ENCODE assay signal across 26 cellular contexts in the genomic region with DNA sequence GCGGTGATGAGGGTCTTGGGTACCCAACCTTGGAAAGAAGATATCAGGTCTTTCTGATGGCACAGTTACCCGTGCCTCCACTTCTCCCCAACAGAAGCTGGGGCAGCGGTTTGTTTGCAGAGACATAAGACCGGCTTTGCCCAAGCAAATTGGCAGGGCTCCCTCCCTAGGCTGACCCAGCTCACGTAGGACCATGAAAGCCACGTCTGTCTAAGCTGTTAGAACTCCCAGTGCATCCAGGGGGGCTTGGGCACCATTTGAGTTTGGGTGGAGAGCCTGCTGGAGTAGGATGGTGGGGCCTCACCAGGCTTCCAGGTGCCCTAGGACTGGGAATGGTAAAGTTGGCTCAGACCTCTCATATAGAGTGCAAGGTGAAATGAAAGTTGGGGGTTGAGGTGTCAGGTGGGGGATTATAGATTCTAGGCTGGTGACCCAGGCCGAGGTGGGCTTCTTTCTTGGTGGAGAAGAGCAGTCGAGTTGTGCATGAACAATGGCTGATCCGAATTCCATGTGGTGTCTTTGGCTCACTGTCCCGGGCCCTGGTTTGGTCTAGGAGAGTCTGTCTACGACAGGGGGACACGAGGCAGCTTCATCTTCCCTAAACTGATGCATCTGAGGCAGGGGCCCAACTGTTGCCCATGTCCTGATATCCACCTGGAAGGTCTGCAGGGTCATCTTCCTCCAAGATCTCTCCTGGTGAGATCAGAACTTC. TPM values are rescaled to one million over a fixed set of nuclear protein-coding genes. Genes with fewer than 3 reads are reported as not detected.
A peak's percentile ranks its signal among the peaks of the same experiment; 100 is the strongest.
DNase-seq lines count a peak whose midpoint lies in the region; ATAC-seq and TF ChIP-seq lines count a peak whose summit lies in the region.
"Had no signal": no experiment of that assay in that cellular context is flagged by ENCODE, and none has a peak within 500 bp of the region (broad histone marks: within the 10 kb centered on the region; RNA-seq: fewer than 3 reads in every experiment).

No MANE protein-coding gene starts in this region.

- peaks cover 0 to 49% (median 10%) of the 10 kb centered on the region in 4 donors for H3K4me1 ChIP-seq in tibial nerve

- H3K4me3 Mint-ChIP-seq in activated CD4-positive, alpha-beta T cell treated with anti-CD3 and anti-CD28 coated beads, Interleukin-2, amount 10 ng/mL, durations not matched to agents 24 days and 14 days, result peak overlapping the region; percentile 12
- peak overlapping the region; percentile 65 for H3K4me3 Mint-ChIP-seq in activated T-helper 17 cell treated with anti-CD3 and anti-CD28 coated beads, Interleukin-2, amount 50 U/mL, for 72 hours
- peak overlapping the region in 6 of 10 donors; percentile 13 to 82 (median 24) for H3K4me3 Mint-ChIP-seq in naive thymus-derived CD8-positive, alpha-beta T cell

- H3K36me3 Mint-ChIP-seq in activated CD4-positive, alpha-beta T cell treated with anti-CD3 and anti-CD28 coated beads, Interleukin-2, amount 10 ng/mL, durations not matched to agents 24 days and 14 days (ENCODE audit: low read depth), result no peaks in the 10 kb centered on the region
- peaks cover 11% of the 10 kb centered on the region for H3K36me3 Mint-ChIP-seq in activated T-helper 17 cell treated with anti-CD3 and anti-CD28 coated beads, Interleukin-2, amount 50 U/mL, for 72 hours (ENCODE audit: low read depth)
- H3K36me3 Mint-ChIP-seq in naive thymus-derived CD8-positive, alpha-beta T cell, result peaks cover 0 to 3% (median 0%) of the 10 kb centered on the region in 3 donors
- H3K36me3 Mint-ChIP-seq: IgD-negative memory B cell had no signal

- DNase-seq in activated CD4-positive, alpha-beta T cell treated with anti-CD3 and anti-CD28 coated beads, Interleukin-2, amount 10 ng/mL, durations not matched to agents 24 days and 14 days, result no peak
- no peak for DNase-seq in activated CD4-positive, alpha-beta T cell treated with anti-CD3 and anti-CD28 coated beads, Interleukin-2, amount 50 U/mL, for 1 hour
- no peak for DNase-seq in naive thymus-derived CD8-positive, alpha-beta T cell
- no peak for DNase-seq in tibial nerve (ENCODE audit: low spot score in 2 of 2)
- no peak for DNase-seq in SHP77 treated with DMSO at 0.1 percent for 48 hours (lab: John Stamatoyannopoulos, UW)
- no peak for DNase-seq in DMS79 (lab: John Stamatoyannopoulos, UW)
- DNase-seq in activated effector memory CD4-positive, alpha-beta T cell treated with Interleukin-2 at 50 U/mL for 16 hours, result no peak
- DNase-seq: activated naive CD4-positive, alpha-beta T cell treated with Interleukin-2 at 50 U/mL for 16 hours; cerebellar nuclear complex; DMS 273 treated with DMSO at 0.1 percent for 48 hours; GDM1; mesenchymal stem cell; NCI-H1417; NCI-H524 treated with DMSO at 0.1 percent for 48 hours; nephron progenitor cell; stimulated activated CD4-positive, alpha-beta T cell treated with anti-CD3 and anti-CD28 coated beads, Interleukin-4, amount 100 ng/mL, for 1 hour; stimulated activated naive CD8-positive, alpha-beta T cell treated with anti-CD3 and anti-CD28 coated beads, Interleukin-15, amount 100 ng/mL, for 72 hours had no signal

- peaks cover 55% of the 10 kb centered on the region for H3K27me3 Mint-ChIP-seq in activated CD4-positive, alpha-beta T cell treated with anti-CD3 and anti-CD28 coated beads, Interleukin-2, amount 10 ng/mL, durations not matched to agents 24 days and 14 days
- H3K27me3 Mint-ChIP-seq in activated T-helper 17 cell treated with anti-CD3 and anti-CD28 coated beads, Interleukin-2, amount 50 U/mL, for 72 hours, result peaks cover 41% of the 10 kb centered on the region
- peaks cover 29 to 67% (median 47%) of the 10 kb centered on the region in 5 donors for H3K27me3 Mint-ChIP-seq in naive thymus-derived CD8-positive, alpha-beta T cell

- TF ChIP-seq EP300 in tibial nerve (IDR thresholded peaks at IDR 0.05), result peak in 1 of 2 donors; percentile 19

- H3K9me3 Mint-ChIP-seq in activated CD4-positive, alpha-beta T cell treated with anti-CD3 and anti-CD28 coated beads, Interleukin-2, amount 10 ng/mL, durations not matched to agents 24 days and 14 days, result no peaks in the 10 kb centered on the region
- no peaks in the 10 kb centered on the region for H3K9me3 Mint-ChIP-seq in activated T-helper 17 cell treated with anti-CD3 and anti-CD28 coated beads, Interleukin-2, amount 50 U/mL, for 72 hours
- H3K9me3 Mint-ChIP-seq in naive thymus-derived CD8-positive, alpha-beta T cell, result no peaks in the 10 kb centered on the region
- H3K9me3 Mint-ChIP-seq: nephron progenitor cell; stimulated activated naive CD8-positive, alpha-beta T cell treated with anti-CD3 and anti-CD28 coated beads, Interleukin-15, amount 100 ng/mL, for 72 hours had no signal

- peak overlapping the region; percentile 67 to 95 (median 82) for H3K27ac ChIP-seq in tibial nerve
- H3K27ac ChIP-seq: BLaER1, esophagus muscularis mucosa, gastroesophageal sphincter, HL-60, RWPE1 had no signal

- no peak for TF ChIP-seq CTCF in tibial nerve (IDR thresholded peaks at IDR 0.05)

- 44 to 68% methylated on average over 12 of the region's 12 CpGs for WGBS in tibial nerve, 2 donors

- peaks cover 11% of the 10 kb centered on the region for H3K4me1 Mint-ChIP-seq in activated CD4-positive, alpha-beta T cell treated with anti-CD3 and anti-CD28 coated beads, Interleukin-2, amount 10 ng/mL, durations not matched to agents 24 days and 14 days
- peaks cover 5% of the 10 kb centered on the region for H3K4me1 Mint-ChIP-seq in activated T-helper 17 cell treated with anti-CD3 and anti-CD28 coated beads, Interleukin-2, amount 50 U/mL, for 72 hours
- H3K4me1 Mint-ChIP-seq in naive thymus-derived CD8-positive, alpha-beta T cell, result peaks cover 8 to 18% (median 10%) of the 10 kb centered on the region in 4 donors

- H3K4me3 ChIP-seq in tibial nerve, result peak overlapping the region; percentile 15 to 79 (median 46)

- H3K9me3 ChIP-seq in tibial nerve, result no peaks in the 10 kb centered on the region
- H3K9me3 ChIP-seq: BLaER1, esophagus muscularis mucosa, gastroesophageal sphincter had no signal

- intact Hi-C loops in activated CD4-positive, alpha-beta T cell treated with anti-CD3 and anti-CD28 coated beads, Interleukin-2, amount 10 ng/mL, durations not matched to agents 24 days and 14 days (cut with micrococcal nuclease), result no loop called here

- no peak overlapping the region for H3K27ac Mint-ChIP-seq in activated CD4-positive, alpha-beta T cell treated with anti-CD3 and anti-CD28 coated beads, Interleukin-2, amount 10 ng/mL, durations not matched to agents 24 days and 14 days
- H3K27ac Mint-ChIP-seq in activated T-helper 17 cell treated with anti-CD3 and anti-CD28 coated beads, Interleukin-2, amount 50 U/mL, for 72 hours, result no peak overlapping the region
- no peak overlapping the region for H3K27ac Mint-ChIP-seq in naive thymus-derived CD8-positive, alpha-beta T cell
- H3K27ac Mint-ChIP-seq: nephron progenitor cell had no signal

- H3K27me3 ChIP-seq in tibial nerve, result peaks cover 0 to 50% of the 10 kb centered on the region in 2 donors

- POLR2A ChIA-PET in naive thymus-derived CD8-positive, alpha-beta T cell (lab: Charles Lee), result no interaction called here

- no peak for TF ChIP-seq POLR2A in tibial nerve (IDR thresholded peaks at IDR 0.05)

- peaks cover 0 to 4% (median 0%) of the 10 kb centered on the region in 3 donors for H3K36me3 ChIP-seq in tibial nerve
- H3K36me3 ChIP-seq: BLaER1, esophagus muscularis mucosa, gastroesophageal sphincter had no signal

- ATAC-seq in activated T-helper 17 cell treated with anti-CD3 and anti-CD28 coated beads, Interleukin-2, amount 50 U/mL, for 72 hours (replicated peaks), result no peak
- ATAC-seq in naive thymus-derived CD8-positive, alpha-beta T cell, result no peak
- ATAC-seq: gastroesophageal sphincter; stimulated activated naive CD8-positive, alpha-beta T cell treated with anti-CD3 and anti-CD28 coated beads, Interleukin-15, amount 100 ng/mL, for 72 hours had no signal

RNA-seq across cellular contexts. Expression of gene POU3F1, which starts 3.4 kb away (rescaled TPM):
- total RNA-seq in activated CD4-positive, alpha-beta T cell treated with anti-CD3 and anti-CD28 coated beads, Interleukin-2, amount 10 ng/mL, durations not matched to agents 24 days and 14 days, result 1.4 and 1.5 TPM in 2 replicates
- under 1 TPM; 0.11 TPM for total RNA-seq in activated T-helper 17 cell treated with anti-CD3 and anti-CD28 coated beads, Interleukin-2, amount 50 U/mL, for 72 hours
- total RNA-seq in naive thymus-derived CD8-positive, alpha-beta T cell, result under 1 TPM; 0.31 to 0.38 TPM
- under 1 TPM in 1 of 3 donors, not detected in 2; 0.08 TPM for polyA plus RNA-seq in naive thymus-derived CD8-positive, alpha-beta T cell
- total RNA-seq in tibial nerve, result 10 to 100 TPM; 11.6 to 53.4 (median 24.8) TPM
- total RNA-seq: A172 had no signal
- polyA plus RNA-seq: aorta, IgD-negative memory B cell had no signal

RNA-seq across cellular contexts. Expression of gene UTP11, which starts 30.7 kb away (rescaled TPM):
- total RNA-seq in activated CD4-positive, alpha-beta T cell treated with anti-CD3 and anti-CD28 coated beads, Interleukin-2, amount 10 ng/mL, durations not matched to agents 24 days and 14 days, result 99.5 and 111 TPM in 2 replicates
- 10 to 100 TPM; 41.1 to 60.8 TPM for total RNA-seq in activated T-helper 17 cell treated with anti-CD3 and anti-CD28 coated beads, Interleukin-2, amount 50 U/mL, for 72 hours
- total RNA-seq in naive thymus-derived CD8-positive, alpha-beta T cell, result 10 to 100 TPM; 14.2 to 17.3 TPM
- 10 to 100 TPM; 16.6 to 21.4 (median 17.4) TPM for polyA plus RNA-seq in naive thymus-derived CD8-positive, alpha-beta T cell
- total RNA-seq in tibial nerve, result 10 to 100 TPM; 16.5 to 36.8 (median 25.7) TPM

RNA-seq across cellular contexts. Expression of gene FHL3, which starts 37.9 kb away (rescaled TPM):
- 40.8 and 41.9 TPM in 2 replicates for total RNA-seq in activated CD4-positive, alpha-beta T cell treated with anti-CD3 and anti-CD28 coated beads, Interleukin-2, amount 10 ng/mL, durations not matched to agents 24 days and 14 days
- 10 to 100 TPM in 1 of 2 donors, 1 to 10 TPM in 1; 8.6 to 15.5 TPM for total RNA-seq in activated T-helper 17 cell treated with anti-CD3 and anti-CD28 coated beads, Interleukin-2, amount 50 U/mL, for 72 hours
- total RNA-seq in naive thymus-derived CD8-positive, alpha-beta T cell, result 10 to 100 TPM; 11.0 to 11.4 TPM
- polyA plus RNA-seq in naive thymus-derived CD8-positive, alpha-beta T cell, result 10 to 100 TPM in 1 of 3 donors, 1 to 10 TPM in 2; 4.8 to 12.7 (median 8.1) TPM
- 10 to 100 TPM; 25.1 to 32.7 (median 26.6) TPM for total RNA-seq in tibial nerve

RNA-seq across cellular contexts. Expression of gene SF3A3, which starts 53.4 kb away (rescaled TPM):
- total RNA-seq in activated CD4-positive, alpha-beta T cell treated with anti-CD3 and anti-CD28 coated beads, Interleukin-2, amount 10 ng/mL, durations not matched to agents 24 days and 14 days, result 132 and 144 TPM in 2 replicates
- 100 to 1,000 TPM in 1 of 2 donors, 10 to 100 TPM in 1; 77.5 to 129 TPM for total RNA-seq in activated T-helper 17 cell treated with anti-CD3 and anti-CD28 coated beads, Interleukin-2, amount 50 U/mL, for 72 hours
- total RNA-seq in naive thymus-derived CD8-positive, alpha-beta T cell, result 10 to 100 TPM; 67.0 to 72.0 TPM
- 100 to 1,000 TPM in 1 of 3 donors, 10 to 100 TPM in 2; 97.4 to 101 (median 98.1) TPM for polyA plus RNA-seq in naive thymus-derived CD8-positive, alpha-beta T cell
- 10 to 100 TPM; 51.0 to 67.8 (median 62.8) TPM for total RNA-seq in tibial nerve

Comparison
In these comparisons a context has a peak if more than half of its experiments do, and no peak if none do; other contexts are left out.
1. H3K4me3 Mint-ChIP-seq: peak in every context shown above with its lines; median percentile 65 in activated T-helper 17 cell treated with anti-CD3 and anti-CD28 coated beads, Interleukin-2, amount 50 U/mL, for 72 hours; 24 in naive thymus-derived CD8-positive, alpha-beta T cell; 12 in activated CD4-positive, alpha-beta T cell treated with anti-CD3 and anti-CD28 coated beads, Interleukin-2, amount 10 ng/mL, durations not matched to agents 24 days and 14 days.